ENCODE assay signal across 1 cellular context in genomic region chr10:22618081-22618785, GRCh38.
A peak's percentile ranks its signal among the peaks of the same experiment; 100 is the strongest.
TF ChIP-seq lines count a peak whose summit lies in the region.

No MANE protein-coding gene starts in this region.

TF ChIP-seq in GM12878, 131 proteins besides CTCF, POLR2A, EP300 and RAD21 (continued from another document):
- TF ChIP-seq ZNF687 (IDR thresholded peaks at IDR 0.05) (no peak), YBX1 (IDR thresholded peaks at IDR 0.05) (no peak), NFIC (IDR thresholded peaks at IDR 0.05; ENCODE audit: low read depth, low read length) (peak; percentile 38; the same call in 1 of the 2 replicates), RUNX3 (IDR thresholded peaks at IDR 0.05; ENCODE audit: low read length) (peak; percentile 43), HSF1 (IDR thresholded peaks at IDR 0.05; ENCODE audit: low read depth, low read length) (no peak), RELB (IDR thresholded peaks at IDR 0.05; ENCODE audit: low read depth) (no peak), SREBF2 (IDR thresholded peaks at IDR 0.05; ENCODE audit: low read length) (no peak), MXI1 (IDR thresholded peaks at IDR 0.05; ENCODE audit: low read depth, low read length) (no peak), SMARCA5 (IDR thresholded peaks at IDR 0.05) (no peak), ZBTB33 (IDR thresholded peaks at IDR 0.05) (no peak), RFX5 (IDR thresholded peaks at IDR 0.05; ENCODE audit: low read depth, low read length) (no peak), E2F4 (IDR thresholded peaks at IDR 0.05; ENCODE audit: low read depth, low read length) (no peak), NRF1 (conservative IDR thresholded peaks at IDR 0.05; ENCODE audit: low read depth, low read length) (no peak), NFYA (IDR thresholded peaks at IDR 0.05; ENCODE audit: borderline replicate concordance, low read depth, low read length) (no peak), PAX5 (IDR thresholded peaks at IDR 0.05; ENCODE audit: borderline replicate concordance, low read depth, low read length) (no peak), ZNF384 (IDR thresholded peaks at IDR 0.05; ENCODE audit: borderline replicate concordance, low read depth, low read length) (no peak), ZNF24 (IDR thresholded peaks at IDR 0.05) (no peak), RCOR1 (conservative IDR thresholded peaks at IDR 0.05; ENCODE audit: low read depth, low read length) (no peak), E2F8 (IDR thresholded peaks at IDR 0.05; ENCODE audit: low read depth, partially characterized antibody) (no peak), PRDM15 (CRISPR knock-in tag; IDR thresholded peaks at IDR 0.05) (no peak), BACH1 (IDR thresholded peaks at IDR 0.05; ENCODE audit: borderline replicate concordance) (no peak), JUNB (IDR thresholded peaks at IDR 0.05) (peak; percentile 60), ESRRA (IDR thresholded peaks at IDR 0.05; ENCODE audit: low read length) (no peak), IKZF1 (conservative IDR thresholded peaks at IDR 0.05) (0 out of 2 replicates have a peak, but pooled peaks have one; percentile 19), TARDBP (IDR thresholded peaks at IDR 0.05; ENCODE audit: borderline replicate concordance) (no peak), EED (IDR thresholded peaks at IDR 0.05; ENCODE audit: low read depth) (peak; percentile 51; the same call in 1 of the 2 replicates), SIN3A (IDR thresholded peaks at IDR 0.05; ENCODE audit: low read depth, low read length) (no peak), MAX (IDR thresholded peaks at IDR 0.05; ENCODE audit: low read depth, low read length) (no peak), IKZF2 (IDR thresholded peaks at IDR 0.05) (peak in 1 of 2 experiments; percentile 24; a peak in 1 of 4 replicates)
- TF ChIP-seq, protein P1, sequence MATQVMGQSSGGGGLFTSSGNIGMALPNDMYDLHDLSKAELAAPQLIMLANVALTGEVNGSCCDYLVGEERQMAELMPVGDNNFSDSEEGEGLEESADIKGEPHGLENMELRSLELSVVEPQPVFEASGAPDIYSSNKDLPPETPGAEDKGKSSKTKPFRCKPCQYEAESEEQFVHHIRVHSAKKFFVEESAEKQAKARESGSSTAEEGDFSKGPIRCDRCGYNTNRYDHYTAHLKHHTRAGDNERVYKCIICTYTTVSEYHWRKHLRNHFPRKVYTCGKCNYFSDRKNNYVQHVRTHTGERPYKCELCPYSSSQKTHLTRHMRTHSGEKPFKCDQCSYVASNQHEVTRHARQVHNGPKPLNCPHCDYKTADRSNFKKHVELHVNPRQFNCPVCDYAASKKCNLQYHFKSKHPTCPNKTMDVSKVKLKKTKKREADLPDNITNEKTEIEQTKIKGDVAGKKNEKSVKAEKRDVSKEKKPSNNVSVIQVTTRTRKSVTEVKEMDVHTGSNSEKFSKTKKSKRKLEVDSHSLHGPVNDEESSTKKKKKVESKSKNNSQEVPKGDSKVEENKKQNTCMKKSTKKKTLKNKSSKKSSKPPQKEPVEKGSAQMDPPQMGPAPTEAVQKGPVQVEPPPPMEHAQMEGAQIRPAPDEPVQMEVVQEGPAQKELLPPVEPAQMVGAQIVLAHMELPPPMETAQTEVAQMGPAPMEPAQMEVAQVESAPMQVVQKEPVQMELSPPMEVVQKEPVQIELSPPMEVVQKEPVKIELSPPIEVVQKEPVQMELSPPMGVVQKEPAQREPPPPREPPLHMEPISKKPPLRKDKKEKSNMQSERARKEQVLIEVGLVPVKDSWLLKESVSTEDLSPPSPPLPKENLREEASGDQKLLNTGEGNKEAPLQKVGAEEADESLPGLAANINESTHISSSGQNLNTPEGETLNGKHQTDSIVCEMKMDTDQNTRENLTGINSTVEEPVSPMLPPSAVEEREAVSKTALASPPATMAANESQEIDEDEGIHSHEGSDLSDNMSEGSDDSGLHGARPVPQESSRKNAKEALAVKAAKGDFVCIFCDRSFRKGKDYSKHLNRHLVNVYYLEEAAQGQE (IDR thresholded peaks at IDR 0.05; ENCODE audit: low read depth, low read length), result no peak
- TF ChIP-seq, protein P2, sequence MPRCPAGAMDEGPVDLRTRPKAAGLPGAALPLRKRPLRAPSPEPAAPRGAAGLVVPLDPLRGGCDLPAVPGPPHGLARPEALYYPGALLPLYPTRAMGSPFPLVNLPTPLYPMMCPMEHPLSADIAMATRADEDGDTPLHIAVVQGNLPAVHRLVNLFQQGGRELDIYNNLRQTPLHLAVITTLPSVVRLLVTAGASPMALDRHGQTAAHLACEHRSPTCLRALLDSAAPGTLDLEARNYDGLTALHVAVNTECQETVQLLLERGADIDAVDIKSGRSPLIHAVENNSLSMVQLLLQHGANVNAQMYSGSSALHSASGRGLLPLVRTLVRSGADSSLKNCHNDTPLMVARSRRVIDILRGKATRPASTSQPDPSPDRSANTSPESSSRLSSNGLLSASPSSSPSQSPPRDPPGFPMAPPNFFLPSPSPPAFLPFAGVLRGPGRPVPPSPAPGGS (IDR thresholded peaks at IDR 0.05; ENCODE audit: borderline replicate concordance, insufficient read depth, low read depth, low read length, poor library complexity, severe bottlenecking), result no peak
